Comparison of ENCODE assay signal across 1 cellular context in the genomic region with DNA sequence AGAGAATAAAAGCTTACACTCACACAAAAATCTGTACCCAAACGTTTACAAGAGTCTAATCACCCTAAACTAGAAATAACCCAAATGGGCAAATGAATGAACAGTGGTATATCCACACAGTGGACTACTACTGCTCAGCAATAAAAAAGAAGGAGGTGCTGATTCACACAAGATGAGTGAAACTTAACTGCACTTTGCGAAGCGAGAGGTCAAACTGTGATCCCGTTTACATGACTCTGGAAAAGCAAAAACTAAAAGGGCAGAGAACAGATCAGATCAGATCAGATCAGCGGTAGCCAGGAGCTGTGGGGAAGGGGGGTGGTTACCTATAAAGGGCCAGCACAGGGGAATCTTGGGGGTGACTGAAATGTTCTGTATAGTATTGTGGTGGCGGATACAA.
TF ChIP-seq lines count a peak whose summit lies in the region.

No MANE protein-coding gene starts in this region.

TF ChIP-seq in H1, 55 proteins besides CTCF, POLR2A, EP300 and RAD21 (continued from another document):
- no peak for TF ChIP-seq USF2 (IDR thresholded peaks at IDR 0.05; ENCODE audit: low read length)
